In genomic region chr1:46211051-46211450, GRCh38 we compare ENCODE assay signal across 3 cellular contexts.
TF ChIP-seq lines count a peak whose summit lies in the region.

No MANE protein-coding gene starts in this region.

TF ChIP-seq in SK-N-SH, 30 proteins besides CTCF, POLR2A, EP300 and RAD21:
- TF ChIP-seq EZH2phosphoT487 (IDR thresholded peaks at IDR 0.05; ENCODE audit: borderline replicate concordance, low read depth): no peak
- no peak for TF ChIP-seq FOSL2 (IDR thresholded peaks at IDR 0.05; ENCODE audit: borderline replicate concordance, low read depth)
- no peak for TF ChIP-seq IRF3 (IDR thresholded peaks at IDR 0.05; ENCODE audit: low read depth, low read length)
- no peak for TF ChIP-seq RCOR1 (IDR thresholded peaks at IDR 0.05; ENCODE audit: low read length)
- no peak for TF ChIP-seq NFIC (IDR thresholded peaks at IDR 0.05; ENCODE audit: borderline replicate concordance)
- no peak for TF ChIP-seq MAX (IDR thresholded peaks at IDR 0.05; ENCODE audit: low read depth)
- no peak for TF ChIP-seq TAF1 (IDR thresholded peaks at IDR 0.05; ENCODE audit: borderline replicate concordance, low read depth, low read length)
- no peak for TF ChIP-seq MXI1 (IDR thresholded peaks at IDR 0.05; ENCODE audit: low read depth, low read length)
- no peak for TF ChIP-seq FOXM1 (IDR thresholded peaks at IDR 0.05; ENCODE audit: low read depth)
- TF ChIP-seq MEF2A (IDR thresholded peaks at IDR 0.05; ENCODE audit: borderline replicate concordance, low read depth): no peak

TF ChIP-seq in SK-N-SH treated with all-trans-retinoic acid at 6 μM for 48 hours, 23 proteins besides CTCF, POLR2A, EP300 and RAD21:
- TF ChIP-seq PATZ1 (CRISPR knock-in tag; IDR thresholded peaks at IDR 0.05; ENCODE audit: borderline replicate concordance): no peak
- TF ChIP-seq POU6F1 (CRISPR knock-in tag; IDR thresholded peaks at IDR 0.05; ENCODE audit: borderline replicate concordance, low read depth): no peak
- TF ChIP-seq CREB5 (CRISPR knock-in tag; IDR thresholded peaks at IDR 0.05; ENCODE audit: low read depth): no peak
- no peak for TF ChIP-seq ARNTL (CRISPR knock-in tag; IDR thresholded peaks at IDR 0.05; ENCODE audit: borderline replicate concordance, low read depth)
- TF ChIP-seq ZC3H10 (CRISPR knock-in tag; IDR thresholded peaks at IDR 0.05): no peak
- no peak for TF ChIP-seq PPARA (CRISPR knock-in tag; IDR thresholded peaks at IDR 0.05; ENCODE audit: borderline replicate concordance)
- no peak for TF ChIP-seq ZFP30 (CRISPR knock-in tag; IDR thresholded peaks at IDR 0.05)
- TF ChIP-seq TCF4 (CRISPR knock-in tag; IDR thresholded peaks at IDR 0.05; ENCODE audit: borderline replicate concordance): no peak
- no peak for TF ChIP-seq BACH2 (CRISPR knock-in tag; IDR thresholded peaks at IDR 0.05; ENCODE audit: borderline replicate concordance)
- no peak for TF ChIP-seq TOX (CRISPR knock-in tag; IDR thresholded peaks at IDR 0.05; ENCODE audit: borderline replicate concordance)
- no peak for TF ChIP-seq ZNF70 (CRISPR knock-in tag; IDR thresholded peaks at IDR 0.05)
- no peak for TF ChIP-seq SNAI2 (CRISPR knock-in tag; IDR thresholded peaks at IDR 0.05)
- TF ChIP-seq TSHZ2 (CRISPR knock-in tag; IDR thresholded peaks at IDR 0.05): no peak
- no peak for TF ChIP-seq OSR1 (CRISPR knock-in tag; IDR thresholded peaks at IDR 0.05)

TF ChIP-seq in HEK293, 187 proteins besides CTCF, POLR2A, EP300 and RAD21:
- TF ChIP-seq ZNF549 (tag by site-specific recombination; IDR thresholded peaks at IDR 0.05): no peak
- TF ChIP-seq ZSCAN4 (tag by site-specific recombination; IDR thresholded peaks at IDR 0.05): peak; percentile 29; the same call in 1 of the 2 replicates
